Comparison of ENCODE assay signal across 14 cellular contexts in the genomic region with DNA sequence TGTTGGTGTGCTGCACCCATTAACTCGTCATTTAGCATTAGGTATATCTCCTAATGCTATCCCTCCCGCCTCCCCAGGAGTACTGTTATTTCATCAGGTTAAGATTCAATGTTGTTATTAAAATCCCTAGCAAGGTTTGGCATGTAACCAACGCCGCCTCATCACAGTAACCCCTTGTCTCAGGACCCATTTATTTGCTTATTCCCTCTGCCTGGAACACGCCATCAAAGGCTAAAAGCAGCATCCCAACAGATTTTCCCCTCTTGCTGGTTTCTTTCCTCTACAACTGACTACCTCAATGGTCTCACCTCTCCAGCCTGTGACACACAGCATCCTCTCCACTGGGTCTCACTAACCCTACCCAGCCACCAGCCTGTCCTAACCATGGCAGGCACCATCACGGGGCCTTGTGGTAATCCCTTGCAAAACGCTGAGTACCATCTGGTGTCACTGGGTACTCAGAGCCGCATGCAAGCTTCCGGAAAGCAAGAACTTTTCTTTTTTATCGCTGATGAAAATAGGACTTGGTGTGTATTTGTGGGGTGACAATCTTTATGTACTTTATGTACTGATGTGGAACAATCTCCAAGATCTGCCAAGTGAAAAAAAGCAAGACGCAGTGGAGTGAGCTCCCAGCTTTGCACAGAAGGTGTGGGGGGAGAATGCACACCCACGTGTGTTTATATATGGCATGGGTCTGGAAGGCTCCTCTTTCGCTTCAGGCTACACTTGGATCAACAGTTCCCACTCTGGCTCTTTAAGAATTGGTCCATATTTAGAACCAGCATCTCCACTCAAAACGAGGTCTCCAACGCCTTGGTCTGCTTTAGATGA. TPM values are rescaled to one million over a fixed set of nuclear protein-coding genes. Genes with fewer than 3 reads are reported as not detected.
DNase-seq lines count a peak whose midpoint lies in the region; ATAC-seq, FAIRE-seq and TF ChIP-seq lines count a peak whose summit lies in the region.
"Had no signal": no experiment of that assay in that cellular context is flagged by ENCODE, and none has a peak within 500 bp of the region (broad histone marks: within the 10 kb centered on the region; RNA-seq: fewer than 3 reads in every experiment).

No MANE protein-coding gene starts in this region.

- peaks cover 52% of the 10 kb centered on the region for H3K36me3 Mint-ChIP-seq in activated CD4-positive, alpha-beta T cell treated with anti-CD3 and anti-CD28 coated beads for 36 hours (ENCODE audit: low read depth)
- peaks cover 75% of the 10 kb centered on the region for H3K36me3 Mint-ChIP-seq in activated B cell treated with CpG ODN at 0.5 μM for 24 hours (ENCODE audit: low read depth)
- H3K36me3 Mint-ChIP-seq in naive thymus-derived CD8-positive, alpha-beta T cell, result peaks cover 13 to 73% (median 14%) of the 10 kb centered on the region in 3 donors

- POLR2A ChIA-PET in activated CD4-positive, alpha-beta T cell treated with anti-CD3 and anti-CD28 coated beads for 36 hours (lab: Charles Lee), result interaction anchor here (0.6 to 1.1 kb wide), 2 partner anchors 31 to 45 kb away, joined by 4 to 6 read pairs; partner anchors contain the start of gene CD74
- POLR2A ChIA-PET in activated B cell treated with CpG ODN at 0.5 μM for 24 hours (lab: Charles Lee), result interaction anchor here (1.1 to 43.9 kb wide), 3 partner anchors 13 to 80 kb away, joined by 3 to 2478 read pairs (median 3); partner anchors contain the start of gene CD74
- POLR2A ChIA-PET in naive thymus-derived CD8-positive, alpha-beta T cell (lab: Charles Lee), result no interaction called here

- H3K4me1 ChIP-seq in BE2C, result peaks cover 8% of the 10 kb centered on the region
- H3K4me1 ChIP-seq: prostate gland had no signal

- CTCF ChIA-PET in activated CD4-positive, alpha-beta T cell treated with anti-CD3 and anti-CD28 coated beads for 36 hours (lab: Charles Lee), result no interaction called here
- CTCF ChIA-PET in activated B cell treated with CpG ODN at 0.5 μM for 24 hours (lab: Charles Lee), result no interaction called here

- no peaks in the 10 kb centered on the region for H3K9me3 ChIP-seq in BE2C
- H3K9me3 ChIP-seq: prostate gland had no signal

- H3K27me3 Mint-ChIP-seq in activated CD4-positive, alpha-beta T cell treated with anti-CD3 and anti-CD28 coated beads for 36 hours, result no peaks in the 10 kb centered on the region
- no peaks in the 10 kb centered on the region for H3K27me3 Mint-ChIP-seq in activated B cell treated with CpG ODN at 0.5 μM for 24 hours
- H3K27me3 Mint-ChIP-seq in naive thymus-derived CD8-positive, alpha-beta T cell, result no peaks in the 10 kb centered on the region

- no peaks in the 10 kb centered on the region for H3K9me3 Mint-ChIP-seq in activated CD4-positive, alpha-beta T cell treated with anti-CD3 and anti-CD28 coated beads for 36 hours (ENCODE audit: low read depth)
- no peaks in the 10 kb centered on the region for H3K9me3 Mint-ChIP-seq in activated B cell treated with CpG ODN at 0.5 μM for 24 hours
- H3K9me3 Mint-ChIP-seq in naive thymus-derived CD8-positive, alpha-beta T cell, result no peaks in the 10 kb centered on the region

- TF ChIP-seq CTCF in activated B cell treated with CpG ODN at 0.5 μM for 24 hours (IDR thresholded peaks at IDR 0.05) (no peak), BE2C (IDR thresholded peaks at IDR 0.05; ENCODE audit: low read depth, low read length) (no peak)

- H3K4me1 Mint-ChIP-seq in activated CD4-positive, alpha-beta T cell treated with anti-CD3 and anti-CD28 coated beads for 36 hours, result peaks cover 32% of the 10 kb centered on the region
- peaks cover 28% of the 10 kb centered on the region for H3K4me1 Mint-ChIP-seq in activated B cell treated with CpG ODN at 0.5 μM for 24 hours
- peaks cover 18 to 34% (median 32%) of the 10 kb centered on the region in 4 donors for H3K4me1 Mint-ChIP-seq in naive thymus-derived CD8-positive, alpha-beta T cell

- peak overlapping the region; percentile 24 for H3K27ac Mint-ChIP-seq in activated CD4-positive, alpha-beta T cell treated with anti-CD3 and anti-CD28 coated beads for 36 hours
- H3K27ac Mint-ChIP-seq in activated B cell treated with CpG ODN at 0.5 μM for 24 hours, result peak overlapping the region; percentile 13
- H3K27ac Mint-ChIP-seq in naive thymus-derived CD8-positive, alpha-beta T cell, result peak overlapping the region in 4 of 10 donors; percentile 13 to 81 (median 65)

- intact Hi-C loops in activated CD4-positive, alpha-beta T cell treated with anti-CD3 and anti-CD28 coated beads for 36 hours (cut with DNase I, micrococcal nuclease), result no loop called here
- intact Hi-C loops in activated B cell treated with CpG ODN at 0.5 μM for 24 hours (cut with micrococcal nuclease), result no loop called here

- DNase-seq in activated CD4-positive, alpha-beta T cell treated with anti-CD3 and anti-CD28 coated beads for 36 hours, result no peak
- DNase-seq in activated CD4-positive, alpha-beta T cell treated with anti-CD3 and anti-CD28 coated beads, Interleukin-2, amount 50 U/mL, for 48 hours, result no peak
- DNase-seq in GM12892 (ENCODE audit: insufficient read length), result no peak
- no peak for DNase-seq in activated B cell treated with CpG ODN at 0.5 μM for 24 hours
- no peak for DNase-seq in naive thymus-derived CD8-positive, alpha-beta T cell
- DNase-seq in BE2C, result no peak
- no peak for DNase-seq in COLO829 (ENCODE audit: low spot score)
- DNase-seq: activated CD4-positive, alpha-beta T cell treated with anti-CD3 and anti-CD28 coated beads, Interleukin-2, amount 50 U/mL, for 4 hours; mesenchymal stem cell; NCI-H2029; NK-92 treated with Interleukin-12 subunit alpha and Interleukin-12 subunit beta, amount 100 ng/mL, for 24 hours; SW 1271 had no signal

- H3K4me3 Mint-ChIP-seq in activated CD4-positive, alpha-beta T cell treated with anti-CD3 and anti-CD28 coated beads for 36 hours, result no peak overlapping the region
- H3K4me3 Mint-ChIP-seq in activated B cell treated with CpG ODN at 0.5 μM for 24 hours, result no peak overlapping the region
- H3K4me3 Mint-ChIP-seq in naive thymus-derived CD8-positive, alpha-beta T cell, result no peak overlapping the region

- no peak overlapping the region for H3K4me3 ChIP-seq in BE2C (ENCODE audit: low read depth, low read length)
- H3K4me3 ChIP-seq: prostate gland had no signal

- peak; percentile 58; the same call in 1 of the 2 replicates for TF ChIP-seq POLR2A in GM12892 (IDR thresholded peaks at IDR 0.05; ENCODE audit: low read depth, low read length)

- ATAC-seq in activated CD4-positive, alpha-beta T cell treated with anti-CD3 and anti-CD28 coated beads for 36 hours, result no peak
- no peak for ATAC-seq in activated B cell treated with CpG ODN at 0.5 μM for 24 hours (ENCODE audit: low read depth)
- ATAC-seq in naive thymus-derived CD8-positive, alpha-beta T cell, result peak; percentile 36 to 39
- ATAC-seq in HG03469 (IDR thresholded peaks at IDR 0.05; ENCODE audit: unreplicated experiment), result no peak

- no peak for FAIRE-seq in GM12892 (lab: Jason Lieb, UNC)

- H3K27me3 ChIP-seq in BE2C, result no peaks in the 10 kb centered on the region

- peaks cover 57% of the 10 kb centered on the region for H3K36me3 ChIP-seq in BE2C

RNA-seq across cellular contexts. Expression of gene RPS14, which starts 6.1 kb away (rescaled TPM):
- 1,000 to 10,000 TPM; 2,270 to 3,312 TPM for total RNA-seq in activated CD4-positive, alpha-beta T cell treated with anti-CD3 and anti-CD28 coated beads for 36 hours
- 4,425 TPM for polyA plus RNA-seq in GM12892 (2012; ENCODE audit: missing spikeins)
- total RNA-seq in activated B cell treated with CpG ODN at 0.5 μM for 24 hours, result 4,086 and 4,865 TPM in 2 replicates
- total RNA-seq in naive thymus-derived CD8-positive, alpha-beta T cell, result 1,000 to 10,000 TPM; 5,539 to 5,586 TPM
- over 10,000 TPM in 2 of 3 donors, 1,000 to 10,000 TPM in 1; 9,910 to 11,694 (median 11,598) TPM for polyA plus RNA-seq in naive thymus-derived CD8-positive, alpha-beta T cell
- 2,025 TPM for polyA plus RNA-seq in BE2C (2012; ENCODE audit: insufficient read depth, insufficient read length, low read depth)

RNA-seq across cellular contexts. Expression of gene CD74, which starts 30.7 kb away (rescaled TPM):
- total RNA-seq in activated CD4-positive, alpha-beta T cell treated with anti-CD3 and anti-CD28 coated beads for 36 hours, result 100 to 1,000 TPM; 217 to 290 TPM
- 2,617 TPM for polyA plus RNA-seq in GM12892 (2012; ENCODE audit: missing spikeins)
- 5,323 and 5,628 TPM in 2 replicates for total RNA-seq in activated B cell treated with CpG ODN at 0.5 μM for 24 hours
- 100 to 1,000 TPM; 288 to 293 TPM for total RNA-seq in naive thymus-derived CD8-positive, alpha-beta T cell
- polyA plus RNA-seq in naive thymus-derived CD8-positive, alpha-beta T cell, result 100 to 1,000 TPM; 310 to 415 (median 407) TPM
- 0.91 TPM for polyA plus RNA-seq in BE2C (2012; ENCODE audit: insufficient read depth, insufficient read length, low read depth)

Comparison
In these comparisons a context has a peak if more than half of its experiments do, and no peak if none do; other contexts are left out.
1. ATAC-seq: peak in naive thymus-derived CD8-positive, alpha-beta T cell (2 of 2); none in activated CD4-positive, alpha-beta T cell treated with anti-CD3 and anti-CD28 coated beads for 36 hours (single experiment), activated B cell treated with CpG ODN at 0.5 μM for 24 hours (single experiment) and HG03469 (single experiment).
2. RNA of gene CD74, which starts 30.7 kb away (total RNA-seq): 5,323 to 5,628 TPM in activated B cell treated with CpG ODN at 0.5 μM for 24 hours; 288 to 293 TPM in naive thymus-derived CD8-positive, alpha-beta T cell and 217 to 290 TPM in activated CD4-positive, alpha-beta T cell treated with anti-CD3 and anti-CD28 coated beads for 36 hours; every median in the first group is over 10 times any median in the second.